13 cellular contexts compared by ENCODE assay signal in the genomic region with DNA sequence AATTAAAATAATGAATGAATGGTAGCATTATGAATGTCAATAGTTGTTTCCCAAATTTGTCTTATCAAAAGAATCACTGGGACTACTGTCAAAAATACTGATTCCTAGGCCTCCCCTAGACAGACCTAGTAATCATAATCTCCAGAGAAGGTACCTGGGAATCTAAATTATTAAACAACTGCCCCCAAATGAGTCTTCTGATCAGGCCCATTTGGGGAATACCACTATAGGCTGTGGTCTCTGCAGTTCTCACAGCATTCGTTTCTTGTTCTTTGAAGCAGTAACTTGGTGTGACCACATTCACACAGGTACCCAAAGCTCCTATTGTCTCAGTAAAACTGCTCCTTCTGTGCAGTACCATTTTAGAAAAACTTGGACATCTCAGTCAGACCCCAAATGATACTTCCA.
A peak's percentile ranks its signal among the peaks of the same experiment; 100 is the strongest.
DNase-seq lines count a peak whose midpoint lies in the region; ATAC-seq and TF ChIP-seq lines count a peak whose summit lies in the region.
"Had no signal": no experiment of that assay in that cellular context is flagged by ENCODE, and none has a peak within 500 bp of the region (broad histone marks: within the 10 kb centered on the region; RNA-seq: fewer than 3 reads in every experiment).

No MANE protein-coding gene starts in this region.

- TF ChIP-seq CTCF in tibial artery (IDR thresholded peaks at IDR 0.05) (no peak), colonic mucosa (IDR thresholded peaks at IDR 0.05) (no peak)

- H3K27me3 ChIP-seq in tibial artery (no peaks in the 10 kb centered on the region), colonic mucosa (no peaks in the 10 kb centered on the region)

- H3K9me3 ChIP-seq in tibial artery (no peaks in the 10 kb centered on the region), colonic mucosa (no peaks in the 10 kb centered on the region)

- no peak overlapping the region for H3K9ac ChIP-seq in colonic mucosa (ENCODE audit: low read depth in 2 of 2, low read length in 2 of 2)

- H3K4me1 ChIP-seq in tibial artery = peaks cover 0 to 22% (median 2%) of the 10 kb centered on the region in 4 donors
- no peaks in the 10 kb centered on the region for H3K4me1 ChIP-seq in colonic mucosa

- H3K4me3 ChIP-seq in tibial artery (no peak overlapping the region), colonic mucosa (no peak overlapping the region)

- peak; percentile 95 for ATAC-seq in GM18502 (IDR thresholded peaks at IDR 0.05; ENCODE audit: poor library complexity, unreplicated experiment)
- ATAC-seq in GM19438 (IDR thresholded peaks at IDR 0.05; ENCODE audit: low read depth, unreplicated experiment) = peak; percentile 84
- peak; percentile 89 for ATAC-seq in HG02852 (IDR thresholded peaks at IDR 0.05; ENCODE audit: unreplicated experiment)
- peak; percentile 74 for ATAC-seq in HG03469 (IDR thresholded peaks at IDR 0.05; ENCODE audit: unreplicated experiment)

- no peaks in the 10 kb centered on the region for H3K36me3 ChIP-seq in tibial artery
- no peaks in the 10 kb centered on the region for H3K36me3 ChIP-seq in colonic mucosa

- DNase-seq in tibial artery (no peak), NCI-H82 (lab: John Stamatoyannopoulos, UW) (no peak), colonic mucosa (no peak), DMS153 (lab: John Stamatoyannopoulos, UW) (no peak)
- DNase-seq: activated CD4-positive, CD25-positive, alpha-beta regulatory T cell treated with anti-CD3 and anti-CD28 coated beads, Interleukin-2, amount 50 U/mL, for 72 hours; activated T-cell treated with anti-CD3 and anti-CD28 coated beads, Interleukin-2, amount 50 U/mL, for 48 hours; effector CD8-positive, alpha-beta T cell; stimulated activated CD4-positive, alpha-beta T cell treated with anti-CD3 and anti-CD28 coated beads, Interleukin-4, amount 100 ng/mL, for 1 hour; stimulated activated naive CD4-positive, alpha-beta T cell treated with Interleukin-2 at 50 U/mL for 16 hours had no signal

- intact Hi-C loops in tibial artery (cut with DNase I; ENCODE audit: low total_unique reads) (no loop called here), colonic mucosa (cut with DNase I) (no loop called here)

- no peak overlapping the region for H3K27ac ChIP-seq in tibial artery
- no peak overlapping the region for H3K27ac ChIP-seq in colonic mucosa
